ENCODE assay signal across 22 cellular contexts in the genomic region with DNA sequence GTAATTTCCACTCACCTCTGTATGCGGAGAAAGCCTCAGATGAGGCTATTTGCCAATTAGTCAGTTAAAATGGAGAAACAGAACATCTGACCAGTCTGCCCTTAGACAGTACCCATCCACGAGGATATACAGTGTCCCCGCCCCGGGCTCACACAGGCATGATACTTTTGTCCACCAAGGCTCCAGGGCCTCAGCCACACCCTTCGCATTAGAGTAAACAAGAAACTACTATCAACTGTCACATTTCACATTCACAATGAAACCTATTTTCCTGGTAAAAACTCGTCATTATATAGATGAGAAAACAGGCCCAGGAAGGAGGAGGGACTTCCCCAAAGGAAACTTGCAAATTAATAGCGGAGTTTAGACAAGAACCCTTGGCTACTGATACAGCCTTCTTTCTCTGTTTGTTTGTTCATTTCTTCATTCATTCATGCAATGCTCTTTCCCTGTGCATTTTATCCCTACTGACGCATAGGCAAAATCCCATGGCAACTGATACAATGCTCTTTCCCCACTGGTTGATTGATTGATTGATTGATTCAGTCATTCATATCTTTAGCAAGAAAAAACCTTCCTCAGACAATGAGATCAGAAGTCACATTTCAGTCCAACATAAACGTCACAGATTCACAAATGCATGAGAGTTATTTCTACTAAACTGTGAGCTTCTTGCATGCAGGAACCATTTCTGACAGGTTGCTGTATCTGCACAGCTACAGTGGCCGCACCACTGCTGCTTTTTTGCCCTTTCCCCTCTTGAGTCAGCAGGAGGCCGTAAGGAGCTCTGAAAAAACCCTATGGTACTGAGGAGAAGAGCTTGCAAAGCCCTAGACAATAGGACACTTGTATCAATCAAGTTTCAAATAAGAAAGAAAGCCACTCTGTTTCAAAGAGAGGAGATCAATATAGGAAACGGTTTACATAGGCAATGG.
DNase-seq lines count a peak whose midpoint lies in the region; ATAC-seq, FAIRE-seq and TF ChIP-seq lines count a peak whose summit lies in the region.
"Had no signal": no experiment of that assay in that cellular context is flagged by ENCODE, and none has a peak within 500 bp of the region (broad histone marks: within the 10 kb centered on the region; RNA-seq: fewer than 3 reads in every experiment).

No MANE protein-coding gene starts in this region.

- CTCF ChIA-PET in Calu3 (lab: Charles Lee) = interaction anchor here (0.6 kb wide), 1 partner anchor 866 kb away, joined by 3 read pairs; no protein-coding TSS in a partner anchor
- CTCF ChIA-PET in K562 (lab: Yijun Ruan, JAX; ENCODE audit: low intra/inter-chr PET ratio) = no interaction called here

- intact Hi-C loops in Calu3 (cut with micrococcal nuclease; ENCODE audit: unreplicated experiment) = no loop called here
- intact Hi-C loops in K562 (cut with micrococcal nuclease) = no loop called here
- intact Hi-C loops in adrenal gland (cut with DNase I) = no loop called here

- TF ChIP-seq RAD21 in K562 (CRISPR knock-in tag; conservative IDR thresholded peaks at IDR 0.05 in 1 of 2, IDR thresholded peaks at IDR 0.05 in 1 of 2) = no peak

- no peak for TF ChIP-seq POLR2A in K562 (conservative IDR thresholded peaks at IDR 0.05)
- no peak for TF ChIP-seq POLR2A in adrenal gland (IDR thresholded peaks at IDR 0.05)

- no peaks in the 10 kb centered on the region for H3K79me2 ChIP-seq in K562 (ENCODE audit: control insufficient read depth, insufficient read depth, low read length)

- H3K4me1 ChIP-seq in K562 (replicated peaks in 1 of 2; ENCODE audit: control insufficient read depth in 2 of 2, insufficient read depth in 2 of 2, low read length in 2 of 2) (no peaks in the 10 kb centered on the region), adrenal gland (replicated peaks in 1 of 2) (no peaks in the 10 kb centered on the region)
- H3K4me1 ChIP-seq: heart left ventricle, Peyer's patch had no signal

- under 1% methylated on average over 12 of the region's 12 CpGs for WGBS in K562 (ENCODE audit: insufficient coverage, low coverage, missing lambda C conversion rate)
- WGBS in adrenal gland, 4 donors = 85 to 91% (median 90%) methylated on average over 12 of the region's 12 CpGs

- H3K4me3 Mint-ChIP-seq in Calu3 (ENCODE audit: low read depth, unreplicated experiment) = no peak overlapping the region
- H3K4me3 Mint-ChIP-seq: type B pancreatic cell had no signal

- no peaks in the 10 kb centered on the region for H3K9me1 ChIP-seq in K562 (ENCODE audit: control insufficient read depth, insufficient read depth, low read length)

- peak; percentile 8 to 28 for DNase-seq in NCI-H526 (lab: John Stamatoyannopoulos, UW)
- DNase-seq in NCI-H526 treated with DMSO at 0.1 percent for 48 hours (lab: John Stamatoyannopoulos, UW) = no peak
- no peak for DNase-seq in Calu3
- DNase-seq in activated CD4-positive, alpha-beta T cell treated with anti-CD3 and anti-CD28 coated beads, Interleukin-2, amount 50 U/mL, for 48 hours = peak; percentile 38 to 44
- DNase-seq in K562 (ENCODE audit: extremely low read depth in 1 of 4, low spot score in 3 of 4) = no peak
- DNase-seq in mesenteric fat pad (ENCODE audit: low spot score) = no peak
- DNase-seq in adrenal gland = no peak
- DNase-seq in foreskin melanocyte = no peak
- DNase-seq: 8988T; AML-193; amygdala; CD8-positive, alpha-beta memory T cell; DMS53; heart left ventricle; Kasumi-1; left cardiac atrium; NCI-H187; NCI-H345; Peyer's patch; retina had no signal

- in situ Hi-C loops in K562 (cut with MboI) = no loop called here

- no peaks in the 10 kb centered on the region for H3K9me3 ChIP-seq in K562 (replicated peaks; ENCODE audit: control insufficient read depth, insufficient read depth, low read depth, low read length)
- no peaks in the 10 kb centered on the region for H3K9me3 ChIP-seq in adrenal gland (replicated peaks in 1 of 3)
- H3K9me3 ChIP-seq: heart left ventricle, Peyer's patch had no signal

- H3K36me3 ChIP-seq in K562 (ENCODE audit: control insufficient read depth, insufficient read depth, low read length) = no peaks in the 10 kb centered on the region
- no peaks in the 10 kb centered on the region for H3K36me3 ChIP-seq in adrenal gland (replicated peaks in 1 of 2)
- H3K36me3 ChIP-seq: heart left ventricle, Peyer's patch had no signal

- H3K4me3 ChIP-seq in K562 = no peak overlapping the region
- no peak overlapping the region for H3K4me3 ChIP-seq in adrenal gland
- H3K4me3 ChIP-seq: heart left ventricle, Peyer's patch, smooth muscle cell had no signal

- BruUV-seq in Calu3 (replicated peaks; lab: Mats Ljungman, UMichigan) (no TSS peak), K562 (replicated peaks; lab: Mats Ljungman, UMichigan) (no TSS peak)

- TF ChIP-seq CTCF in Calu3 (IDR thresholded peaks at IDR 0.05; ENCODE audit: unreplicated experiment) (no peak), K562 (IDR thresholded peaks at IDR 0.05 in 2 of 3, conservative IDR thresholded peaks at IDR 0.05 in 1 of 3; ENCODE audit: insufficient read depth in 2 of 3, low read depth in 1 of 3, low read length in 3 of 3) (no peak), adrenal gland (IDR thresholded peaks at IDR 0.05) (no peak)

- no peaks in the 10 kb centered on the region for H4K20me1 ChIP-seq in K562 (replicated peaks; ENCODE audit: control insufficient read depth, insufficient read depth, low read length)

- no peak overlapping the region for H3K27ac ChIP-seq in K562 (ENCODE audit: extremely low read depth, low read depth, low read length)
- no peak overlapping the region for H3K27ac ChIP-seq in adrenal gland
- H3K27ac ChIP-seq: heart left ventricle, Peyer's patch had no signal

- H3K27me3 ChIP-seq in K562 (ENCODE audit: control insufficient read depth in 2 of 2, insufficient read depth in 2 of 2, low read length in 2 of 2) = no peaks in the 10 kb centered on the region
- no peaks in the 10 kb centered on the region for H3K27me3 ChIP-seq in adrenal gland
- H3K27me3 ChIP-seq: heart left ventricle, Peyer's patch had no signal

- H3K9ac ChIP-seq in K562 (ENCODE audit: insufficient read depth in 1 of 2, low read depth in 2 of 2, low read length in 2 of 2) = no peak overlapping the region

- peaks cover 32% of the 10 kb centered on the region for H3K4me1 Mint-ChIP-seq in Calu3 (ENCODE audit: low read depth, unreplicated experiment)

- POLR2A ChIA-PET in K562 (lab: Yijun Ruan, JAX) = no interaction called here

- peak overlapping the region; percentile 5 for H3K27ac Mint-ChIP-seq in Calu3 (ENCODE audit: unreplicated experiment)
- H3K27ac Mint-ChIP-seq: type B pancreatic cell had no signal

- no peaks in the 10 kb centered on the region for H3K27me3 Mint-ChIP-seq in Calu3 (ENCODE audit: unreplicated experiment)
- H3K27me3 Mint-ChIP-seq: type B pancreatic cell had no signal

- no peak for TF ChIP-seq EP300 in K562 (IDR thresholded peaks at IDR 0.05; ENCODE audit: low read length)

- no peak for ATAC-seq in K562
- ATAC-seq: heart left ventricle, left cardiac atrium had no signal

- FAIRE-seq in K562 (lab: Jason Lieb, UNC) = no peak

- H2AFZ ChIP-seq in K562 (ENCODE audit: low read depth, low read length) = no peak overlapping the region

- H3K36me3 Mint-ChIP-seq in Calu3 (ENCODE audit: insufficient read depth, unreplicated experiment) = no peaks in the 10 kb centered on the region
- H3K36me3 Mint-ChIP-seq: type B pancreatic cell had no signal

- 0 out of 2 replicates have a peak overlapping the region, but pooled peaks have one; percentile 8 for H3K4me2 ChIP-seq in K562 (ENCODE audit: insufficient read depth, low read length)
- H3K4me2 ChIP-seq: smooth muscle cell had no signal

- H3K9me3 Mint-ChIP-seq in Calu3 (ENCODE audit: low read depth, unreplicated experiment) = no peaks in the 10 kb centered on the region
- H3K9me3 Mint-ChIP-seq: CD8-positive, alpha-beta memory T cell; type B pancreatic cell had no signal

TF ChIP-seq in K562, 482 proteins besides CTCF, POLR2A, EP300 and RAD21 (continues in another document):
- TF ChIP-seq C11orf30 (IDR thresholded peaks at IDR 0.05; ENCODE audit: low read depth) (no peak), SIN3A (IDR thresholded peaks at IDR 0.05; ENCODE audit: borderline replicate concordance in 2 of 2, control insufficient read depth in 1 of 2, low read depth in 2 of 2, low read length in 2 of 2) (no peak), KLF6 (CRISPR knock-in tag; IDR thresholded peaks at IDR 0.05; ENCODE audit: borderline replicate concordance) (no peak), HNRNPH1 (optimal IDR thresholded peaks at IDR 0.05; ENCODE audit: low read depth, low read length) (no peak), ADNP (tag; IDR thresholded peaks at IDR 0.05) (no peak)
- TF ChIP-seq, protein P1, sequence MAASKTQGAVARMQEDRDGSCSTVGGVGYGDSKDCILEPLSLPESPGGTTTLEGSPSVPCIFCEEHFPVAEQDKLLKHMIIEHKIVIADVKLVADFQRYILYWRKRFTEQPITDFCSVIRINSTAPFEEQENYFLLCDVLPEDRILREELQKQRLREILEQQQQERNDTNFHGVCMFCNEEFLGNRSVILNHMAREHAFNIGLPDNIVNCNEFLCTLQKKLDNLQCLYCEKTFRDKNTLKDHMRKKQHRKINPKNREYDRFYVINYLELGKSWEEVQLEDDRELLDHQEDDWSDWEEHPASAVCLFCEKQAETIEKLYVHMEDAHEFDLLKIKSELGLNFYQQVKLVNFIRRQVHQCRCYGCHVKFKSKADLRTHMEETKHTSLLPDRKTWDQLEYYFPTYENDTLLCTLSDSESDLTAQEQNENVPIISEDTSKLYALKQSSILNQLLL (CRISPR knock-in tag; IDR thresholded peaks at IDR 0.05; ENCODE audit: borderline replicate concordance) = no peak
- TF ChIP-seq, protein P2, sequence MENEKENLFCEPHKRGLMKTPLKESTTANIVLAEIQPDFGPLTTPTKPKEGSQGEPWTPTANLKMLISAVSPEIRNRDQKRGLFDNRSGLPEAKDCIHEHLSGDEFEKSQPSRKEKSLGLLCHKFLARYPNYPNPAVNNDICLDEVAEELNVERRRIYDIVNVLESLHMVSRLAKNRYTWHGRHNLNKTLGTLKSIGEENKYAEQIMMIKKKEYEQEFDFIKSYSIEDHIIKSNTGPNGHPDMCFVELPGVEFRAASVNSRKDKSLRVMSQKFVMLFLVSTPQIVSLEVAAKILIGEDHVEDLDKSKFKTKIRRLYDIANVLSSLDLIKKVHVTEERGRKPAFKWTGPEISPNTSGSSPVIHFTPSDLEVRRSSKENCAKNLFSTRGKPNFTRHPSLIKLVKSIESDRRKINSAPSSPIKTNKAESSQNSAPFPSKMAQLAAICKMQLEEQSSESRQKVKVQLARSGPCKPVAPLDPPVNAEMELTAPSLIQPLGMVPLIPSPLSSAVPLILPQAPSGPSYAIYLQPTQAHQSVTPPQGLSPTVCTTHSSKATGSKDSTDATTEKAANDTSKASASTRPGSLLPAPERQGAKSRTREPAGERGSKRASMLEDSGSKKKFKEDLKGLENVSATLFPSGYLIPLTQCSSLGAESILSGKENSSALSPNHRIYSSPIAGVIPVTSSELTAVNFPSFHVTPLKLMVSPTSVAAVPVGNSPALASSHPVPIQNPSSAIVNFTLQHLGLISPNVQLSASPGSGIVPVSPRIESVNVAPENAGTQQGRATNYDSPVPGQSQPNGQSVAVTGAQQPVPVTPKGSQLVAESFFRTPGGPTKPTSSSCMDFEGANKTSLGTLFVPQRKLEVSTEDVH (IDR thresholded peaks at IDR 0.05; ENCODE audit: low read depth, partially characterized antibody) = no peak

Comparison
In these comparisons a context has a peak if more than half of its experiments do, and no peak if none do; other contexts are left out.
1. DNase-seq: peak in NCI-H526 (2 of 2) and activated CD4-positive, alpha-beta T cell treated with anti-CD3 and anti-CD28 coated beads, Interleukin-2, amount 50 U/mL, for 48 hours (2 of 2); none in NCI-H526 treated with DMSO at 0.1 percent for 48 hours (single experiment), Calu3 (single experiment), K562 (0 of 4), mesenteric fat pad (single experiment), adrenal gland (0 of 7) and foreskin melanocyte (single experiment).